8 cellular contexts compared by ENCODE assay signal in the genomic region with DNA sequence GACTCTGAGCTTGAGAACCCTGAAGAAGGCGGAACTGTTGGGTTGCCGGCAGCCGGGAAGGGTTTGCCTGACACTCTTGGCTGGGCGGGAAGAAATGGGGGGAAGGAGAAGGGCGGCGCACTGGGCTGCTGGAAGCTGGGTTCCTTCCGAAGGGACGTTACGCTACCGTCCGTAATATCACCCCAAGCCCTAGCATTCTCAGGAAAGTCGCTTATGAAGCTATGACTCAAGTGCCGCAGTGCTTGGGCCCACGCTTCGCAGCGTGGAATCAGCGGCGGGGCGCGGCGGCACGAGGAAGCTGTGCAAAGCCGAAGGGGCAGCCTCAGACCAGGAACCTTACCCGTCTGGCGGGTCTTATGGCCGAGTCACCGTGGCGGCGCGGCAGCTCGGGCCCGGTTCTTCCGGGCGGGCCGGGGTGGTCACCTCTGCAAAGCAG. TPM values are rescaled to one million over a fixed set of nuclear protein-coding genes. Genes with fewer than 3 reads are reported as not detected.
A peak's percentile ranks its signal among the peaks of the same experiment; 100 is the strongest.
DNase-seq lines count a peak whose midpoint lies in the region; ATAC-seq, FAIRE-seq and TF ChIP-seq lines count a peak whose summit lies in the region.

No MANE protein-coding gene starts in this region.

- no peaks in the 10 kb centered on the region for H3K27me3 ChIP-seq in bronchial epithelial cell (ENCODE audit: control insufficient read depth, insufficient read depth, low read length)
- no peaks in the 10 kb centered on the region for H3K27me3 ChIP-seq in kidney epithelial cell (ENCODE audit: control insufficient read depth, insufficient read depth, low read length)

- H3K4me3 ChIP-seq in WI38 (ENCODE audit: low read depth, low read length) (peak overlapping the region; percentile 49), bronchial epithelial cell (ENCODE audit: low read depth, low read length) (peak overlapping the region; percentile 59), kidney epithelial cell (ENCODE audit: low read depth, low read length) (peak overlapping the region; percentile 47)

- peak; percentile 13 for FAIRE-seq in bronchial epithelial cell (lab: Jason Lieb, UNC)

- ATAC-seq in GM18505 (IDR thresholded peaks at IDR 0.05; ENCODE audit: unreplicated experiment) (peak; percentile 69), HG03103 (IDR thresholded peaks at IDR 0.05; ENCODE audit: low read depth, unreplicated experiment) (peak; percentile 51), HG03469 (IDR thresholded peaks at IDR 0.05; ENCODE audit: unreplicated experiment) (no peak)

- peak; percentile 66 for DNase-seq in bronchial epithelial cell (ENCODE audit: low read depth)
- no peak for DNase-seq in kidney epithelial cell (ENCODE audit: low read depth)
- peak; percentile 64 to 65 for DNase-seq in stimulated activated CD4-positive, alpha-beta T cell treated with anti-CD3 and anti-CD28 coated beads, Interleukin-15, amount 100 ng/mL, for 48 hours (ENCODE audit: low read depth in 2 of 2)
- no peak for DNase-seq in NCI-H1694 (lab: John Stamatoyannopoulos, UW)

- TF ChIP-seq POLR2A in GM18505 (IDR thresholded peaks at IDR 0.05; ENCODE audit: borderline replicate concordance, extremely low read depth, insufficient read depth, insufficient read length) = peak; percentile 72

- TF ChIP-seq CTCF in WI38 (IDR thresholded peaks at IDR 0.05; ENCODE audit: low read depth, low read length) (no peak), bronchial epithelial cell (IDR thresholded peaks at IDR 0.05; ENCODE audit: insufficient read depth, low read length, severe bottlenecking) (no peak), kidney epithelial cell (IDR thresholded peaks at IDR 0.05; ENCODE audit: insufficient read depth, low read length, poor library complexity, severe bottlenecking) (no peak)

- no peaks in the 10 kb centered on the region for H3K36me3 ChIP-seq in bronchial epithelial cell (ENCODE audit: control insufficient read depth, insufficient read depth, low read length)
- no peaks in the 10 kb centered on the region for H3K36me3 ChIP-seq in kidney epithelial cell (ENCODE audit: control insufficient read depth, insufficient read depth, low read length)

RNA-seq across cellular contexts. Expression of a gene that starts 50.2 kb away (rescaled TPM):
- total RNA-seq in bronchial epithelial cell (0.26 TPM in 1 of 2 replicates, not detected in the other), kidney epithelial cell (31.6 and 41.1 TPM in 2 replicates)

RNA-seq across cellular contexts. Expression of a gene that starts 51.3 kb away (rescaled TPM):
- total RNA-seq in bronchial epithelial cell = not detected in 2 replicates
- total RNA-seq in kidney epithelial cell = 0.08 TPM in 1 of 2 replicates, not detected in the other

Comparison
In these comparisons a context has a peak if more than half of its experiments do, and no peak if none do; other contexts are left out.
1. DNase-seq: peak in bronchial epithelial cell (single experiment) and stimulated activated CD4-positive, alpha-beta T cell treated with anti-CD3 and anti-CD28 coated beads, Interleukin-15, amount 100 ng/mL, for 48 hours (2 of 2); none in kidney epithelial cell (single experiment) and NCI-H1694 (single experiment).
2. RNA of a gene that starts 50.2 kb away (total RNA-seq): 31.6 to 41.1 TPM in kidney epithelial cell; 0.26 TPM in bronchial epithelial cell; every median in the first group is over 10 times any median in the second.
3. Peak in every context shown above with its lines, with median percentiles within 50 percentile points of each other: H3K4me3 ChIP-seq.